18 cellular contexts compared by ENCODE assay signal in the genomic region with DNA sequence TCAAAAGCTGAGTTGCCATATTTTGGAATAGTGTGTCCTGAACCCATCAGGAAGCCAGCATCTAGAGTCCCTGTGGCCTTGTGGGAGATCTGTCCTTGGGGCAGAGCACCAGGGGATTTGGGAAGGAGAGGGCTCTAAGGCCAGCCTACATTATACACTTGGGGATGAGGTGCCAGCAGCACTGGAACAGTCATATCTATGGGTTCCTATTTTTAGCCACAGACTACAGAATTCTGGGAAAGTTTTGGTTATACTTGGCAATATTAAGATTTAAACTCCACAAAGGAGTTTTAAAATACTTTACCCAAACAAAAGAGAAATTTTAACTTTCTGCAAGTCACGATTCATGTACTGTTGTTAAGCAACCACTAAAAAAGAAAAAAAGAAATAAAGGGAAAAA.
DNase-seq lines count a peak whose midpoint lies in the region; ATAC-seq and TF ChIP-seq lines count a peak whose summit lies in the region.
"Had no signal": no experiment of that assay in that cellular context is flagged by ENCODE, and none has a peak within 500 bp of the region (broad histone marks: within the 10 kb centered on the region; RNA-seq: fewer than 3 reads in every experiment).

No MANE protein-coding gene starts in this region.

- H3K36me3 ChIP-seq in PC-9 (ENCODE audit: low read depth) (no peaks in the 10 kb centered on the region), tibial artery (no peaks in the 10 kb centered on the region)
- H3K36me3 ChIP-seq: BE2C, HAP-1 had no signal

- H3K27ac Mint-ChIP-seq in chondrocyte (ENCODE audit: unreplicated experiment), result peak overlapping the region; percentile 60
- H3K27ac Mint-ChIP-seq: CD8-positive, alpha-beta memory T cell had no signal

- ATAC-seq in foreskin keratinocyte, result no peak
- no peak for ATAC-seq in GM18858 (IDR thresholded peaks at IDR 0.05; ENCODE audit: unreplicated experiment)
- no peak for ATAC-seq in GM18873 (IDR thresholded peaks at IDR 0.05; ENCODE audit: low FRiP score, unreplicated experiment)
- ATAC-seq in GM21515 (IDR thresholded peaks at IDR 0.05; ENCODE audit: unreplicated experiment), result no peak

- BruUV-seq in PC-9 (replicated peaks; lab: Mats Ljungman, UMichigan), result no TSS peak

- no peak for TF ChIP-seq CTCF in PC-9 (conservative IDR thresholded peaks at IDR 0.05)
- TF ChIP-seq CTCF in chondrocyte (IDR thresholded peaks at IDR 0.05), result no peak
- no peak for TF ChIP-seq CTCF in foreskin keratinocyte (conservative IDR thresholded peaks at IDR 0.05)
- TF ChIP-seq CTCF in tibial artery (IDR thresholded peaks at IDR 0.05), result no peak

- H3K9me3 Mint-ChIP-seq in chondrocyte (ENCODE audit: low read depth), result peaks cover 6% of the 10 kb centered on the region

- intact Hi-C loops in PC-9 (cut with micrococcal nuclease; ENCODE audit: unreplicated experiment), result loop anchor here (5.0 kb wide), 2 partner anchors 826 to 1244 kb away; no protein-coding TSS in a partner anchor
- intact Hi-C loops in tibial artery (cut with DNase I; ENCODE audit: low total_unique reads), result no loop called here

- H3K9me2 ChIP-seq in PC-9 (ENCODE audit: insufficient read depth), result no peaks in the 10 kb centered on the region

- no peaks in the 10 kb centered on the region for H4K20me1 ChIP-seq in PC-9 (ENCODE audit: insufficient read depth)

- H3K27me3 Mint-ChIP-seq in chondrocyte (ENCODE audit: low read depth), result no peaks in the 10 kb centered on the region
- H3K27me3 Mint-ChIP-seq: CD4-positive, CD25-positive, alpha-beta regulatory T cell; CD8-positive, alpha-beta memory T cell had no signal

- POLR2A ChIA-PET in PC-9 (lab: Charles Lee; ENCODE audit: unreplicated experiment), result no interaction called here

- no peak overlapping the region for H3K4me3 ChIP-seq in PC-9
- H3K4me3 ChIP-seq in tibial artery, result no peak overlapping the region
- H3K4me3 ChIP-seq: GM23248, HAP-1 had no signal

- DNase-seq in PC-9 (no peak), chondrocyte (ENCODE audit: low spot score) (no peak), foreskin keratinocyte (no peak), tibial artery (peak in 1 of 2 donors; percentile 63), NAMALWA (ENCODE audit: low spot score) (no peak)
- DNase-seq: ACHN; BE2C; C1 segment of cervical spinal cord; CD4-positive, CD25-positive, alpha-beta regulatory T cell; CD8-positive, alpha-beta memory T cell; COR-L47; DMS79 treated with DMSO at 0.1 percent for 48 hours; GF-D8; GM23248 had no signal

- H3K4me1 ChIP-seq in PC-9 (replicated peaks; ENCODE audit: insufficient read depth) (peaks cover 39% of the 10 kb centered on the region), foreskin keratinocyte (peaks cover 15% of the 10 kb centered on the region), tibial artery (peaks cover 0 to 61% (median 30%) of the 10 kb centered on the region in 4 donors)
- H3K4me1 ChIP-seq: BE2C, HAP-1 had no signal

- no peak overlapping the region for H2AFZ ChIP-seq in PC-9
- H2AFZ ChIP-seq: GM23248 had no signal

- H3F3A ChIP-seq in PC-9 (ENCODE audit: insufficient read depth, low read depth), result peaks cover 26% of the 10 kb centered on the region

- H3K27me3 ChIP-seq in PC-9 (ENCODE audit: insufficient read depth, low read depth) (no peaks in the 10 kb centered on the region), foreskin keratinocyte (no peaks in the 10 kb centered on the region), tibial artery (no peaks in the 10 kb centered on the region)
- H3K27me3 ChIP-seq: BE2C had no signal

- H3K27ac ChIP-seq in PC-9 (peak overlapping the region; percentile 79; the same call in 1 of the 2 replicates), foreskin keratinocyte (peak overlapping the region; percentile 77), tibial artery (peak overlapping the region; percentile 23 to 45)
- H3K27ac ChIP-seq: GM23248 had no signal

- H3K4me1 Mint-ChIP-seq in chondrocyte (ENCODE audit: low read depth), result peaks cover 53% of the 10 kb centered on the region
- H3K4me1 Mint-ChIP-seq: CD4-positive, CD25-positive, alpha-beta regulatory T cell; CD8-positive, alpha-beta memory T cell had no signal

- no peak overlapping the region for H3K4me2 ChIP-seq in PC-9

- no peaks in the 10 kb centered on the region for H3K79me2 ChIP-seq in PC-9 (ENCODE audit: low read depth)

- peaks cover 7% of the 10 kb centered on the region; the same call in 1 of the 2 replicates for H3K9me3 ChIP-seq in PC-9 (ENCODE audit: insufficient read depth, low read depth)
- no peaks in the 10 kb centered on the region for H3K9me3 ChIP-seq in tibial artery
- H3K9me3 ChIP-seq: BE2C, HAP-1 had no signal

- CTCF ChIA-PET in PC-9 (lab: Charles Lee), result no interaction called here

- peaks cover 4% of the 10 kb centered on the region for H3K36me3 Mint-ChIP-seq in chondrocyte (ENCODE audit: low read depth)
- H3K36me3 Mint-ChIP-seq: CD4-positive, CD25-positive, alpha-beta regulatory T cell; CD8-positive, alpha-beta memory T cell had no signal

- no peak overlapping the region for H3K4me3 Mint-ChIP-seq in chondrocyte (ENCODE audit: unreplicated experiment)
- H3K4me3 Mint-ChIP-seq: CD4-positive, CD25-positive, alpha-beta regulatory T cell; CD8-positive, alpha-beta memory T cell had no signal
